Comparison of ENCODE assay signal across 36 cellular contexts in genomic region chr10:113876461-113876860, GRCh38.
"Had no signal": no experiment of that assay in that cellular context is flagged by ENCODE, and none has a peak within 500 bp of the region (broad histone marks: within the 10 kb centered on the region; RNA-seq: fewer than 3 reads in every experiment).

No MANE protein-coding gene starts in this region.

- H3K9me3 Mint-ChIP-seq: activated CD4-positive, alpha-beta T cell treated with anti-CD3 and anti-CD28 coated beads, Interleukin-2, amount 10 ng/mL, durations not matched to agents 24 days and 14 days; activated naive CD4-positive, alpha-beta T cell treated with anti-CD3 and anti-CD28 coated beads, Interleukin-2, amount 50 U/mL, for 72 hours; activated T-helper 17 cell treated with anti-CD3 and anti-CD28 coated beads, Interleukin-2, amount 50 U/mL, for 72 hours; central memory CD8-positive, alpha-beta T cell had no signal

- DNase-seq: activated B cell treated with CpG ODN at 0.5 μM for 24 hours; activated CD4-positive, alpha-beta memory T cell treated with anti-CD3 and anti-CD28 coated beads for 36 hours; activated CD4-positive, alpha-beta T cell treated with anti-CD3 and anti-CD28 coated beads for 4 hours; activated CD4-positive, alpha-beta T cell treated with anti-CD3 and anti-CD28 coated beads, Interleukin-2, amount 10 ng/mL, durations not matched to agents 24 days and 14 days; activated CD4-positive, alpha-beta T cell treated with anti-CD3 and anti-CD28 coated beads, Interleukin-2, amount 50 U/mL, for 1 hour; activated CD4-positive, alpha-beta T cell treated with anti-CD3 and anti-CD28 coated beads, Interleukin-2, amount 50 U/mL, for 4 hours; activated CD4-positive, CD25-positive, alpha-beta regulatory T cell treated with anti-CD3 and anti-CD28 coated beads, Interleukin-2, amount 50 U/mL, for 72 hours; activated CD8-positive, alpha-beta memory T cell treated with anti-CD3 and anti-CD28 coated beads, Interleukin-2, amount 50 U/mL, for 4 hours; activated CD8-positive, alpha-beta T cell treated with anti-CD3 and anti-CD28 coated beads for 36 hours; activated effector memory CD4-positive, alpha-beta T cell treated with anti-CD3 and anti-CD28 coated beads, Interleukin-2, amount 50 U/mL, for 16 hours; activated gamma-delta T cell treated with Interleukin-2 at 50 U/mL for 16 hours; activated naive CD4-positive, alpha-beta T cell; activated naive CD4-positive, alpha-beta T cell treated with anti-CD3 and anti-CD28 coated beads for 36 hours; activated naive CD4-positive, alpha-beta T cell treated with anti-CD3 and anti-CD28 coated beads, Interleukin-2, amount 50 U/mL, for 16 hours; activated naive CD8-positive, alpha-beta T cell treated with anti-CD3 and anti-CD28 coated beads for 36 hours; activated T-cell treated with anti-CD3 and anti-CD28 coated beads for 4 hours; activated T-cell treated with anti-CD3 and anti-CD28 coated beads, Interleukin-2, amount 50 U/mL, for 1 hour; activated T-cell treated with anti-CD3 and anti-CD28 coated beads, Interleukin-2, amount 50 U/mL, for 4 hours; activated T-cell treated with anti-CD3 and anti-CD28 coated beads, Interleukin-2, amount 50 U/mL, for 72 hours; adrenal gland; amniotic stem cell; aorta; body of pancreas; brain microvascular endothelial cell; caudate nucleus; cerebellar nuclear complex; T-cell; T-helper 17 cell; T1000 had no signal

- H3K27ac Mint-ChIP-seq: activated B cell treated with CpG ODN at 0.5 μM for 24 hours; activated CD4-positive, alpha-beta memory T cell treated with anti-CD3 and anti-CD28 coated beads for 36 hours; activated CD4-positive, alpha-beta T cell treated with anti-CD3 and anti-CD28 coated beads, Interleukin-2, amount 10 ng/mL, durations not matched to agents 24 days and 14 days; activated CD8-positive, alpha-beta T cell treated with anti-CD3 and anti-CD28 coated beads for 36 hours; activated naive CD4-positive, alpha-beta T cell treated with anti-CD3 and anti-CD28 coated beads for 36 hours; activated naive CD4-positive, alpha-beta T cell treated with anti-CD3 and anti-CD28 coated beads, Interleukin-2, amount 50 U/mL, for 72 hours; activated naive CD8-positive, alpha-beta T cell treated with anti-CD3 and anti-CD28 coated beads for 36 hours; activated T-helper 1 cell treated with anti-CD3 and anti-CD28 coated beads, Interleukin-12 subunit alpha, Interleukin-12 subunit beta, Interleukin-2, Interleukin-4 antibody, amounts not matched to agents 30 ng/mL and 10 ng/mL and 1 ng/mL, durations not matched to agents 14 hours and 24 hours and 36 hours; activated T-helper 17 cell treated with anti-CD3 and anti-CD28 coated beads, Interleukin-2, amount 50 U/mL, for 72 hours; T-cell; T-helper 17 cell had no signal

- H3K4me3 Mint-ChIP-seq: activated B cell treated with CpG ODN at 0.5 μM for 24 hours; activated CD4-positive, alpha-beta memory T cell treated with anti-CD3 and anti-CD28 coated beads for 36 hours; activated CD4-positive, alpha-beta T cell treated with anti-CD3 and anti-CD28 coated beads, Interleukin-2, amount 10 ng/mL, durations not matched to agents 24 days and 14 days; activated CD8-positive, alpha-beta T cell treated with anti-CD3 and anti-CD28 coated beads for 36 hours; activated naive CD4-positive, alpha-beta T cell treated with anti-CD3 and anti-CD28 coated beads for 36 hours; activated naive CD8-positive, alpha-beta T cell treated with anti-CD3 and anti-CD28 coated beads for 36 hours; activated T-cell treated with anti-CD3 and anti-CD28 coated beads, Interleukin-2, amount 50 U/mL, for 4 hours; activated T-cell treated with anti-CD3 and anti-CD28 coated beads, Interleukin-2, amount 50 U/mL, for 72 hours; activated T-helper 1 cell treated with anti-CD3 and anti-CD28 coated beads, Interleukin-12 subunit alpha, Interleukin-12 subunit beta, Interleukin-2, Interleukin-4 antibody, amounts not matched to agents 30 ng/mL and 10 ng/mL and 1 ng/mL, durations not matched to agents 14 hours and 24 hours and 36 hours; activated T-helper 17 cell treated with anti-CD3 and anti-CD28 coated beads, Interleukin-2, amount 50 U/mL, for 72 hours; central memory CD8-positive, alpha-beta T cell; T-cell; T-helper 17 cell had no signal

- H3K27me3 ChIP-seq: adrenal gland, body of pancreas, brain microvascular endothelial cell, breast epithelium had no signal

- H3K9me3 ChIP-seq: body of pancreas had no signal

- H3K36me3 ChIP-seq: brain microvascular endothelial cell, breast epithelium had no signal

- H3K4me3 ChIP-seq: adrenal gland, body of pancreas, breast epithelium had no signal

- H3K4me1 ChIP-seq: breast epithelium had no signal

- H3K27ac ChIP-seq: adrenal gland, brain microvascular endothelial cell, breast epithelium, VCaP had no signal

- FAIRE-seq: astrocyte had no signal

- H3K27me3 Mint-ChIP-seq: activated B cell treated with CpG ODN at 0.5 μM for 24 hours; activated CD4-positive, alpha-beta memory T cell treated with anti-CD3 and anti-CD28 coated beads for 36 hours; activated CD4-positive, alpha-beta T cell treated with anti-CD3 and anti-CD28 coated beads, Interleukin-2, amount 10 ng/mL, durations not matched to agents 24 days and 14 days; activated CD8-positive, alpha-beta T cell treated with anti-CD3 and anti-CD28 coated beads for 36 hours; activated naive CD8-positive, alpha-beta T cell treated with anti-CD3 and anti-CD28 coated beads for 36 hours; activated T-helper 17 cell treated with anti-CD3 and anti-CD28 coated beads, Interleukin-2, amount 50 U/mL, for 72 hours; central memory CD8-positive, alpha-beta T cell; T-cell; T-helper 17 cell had no signal
